ENCODE assay signal across 2 cellular contexts in the genomic region with DNA sequence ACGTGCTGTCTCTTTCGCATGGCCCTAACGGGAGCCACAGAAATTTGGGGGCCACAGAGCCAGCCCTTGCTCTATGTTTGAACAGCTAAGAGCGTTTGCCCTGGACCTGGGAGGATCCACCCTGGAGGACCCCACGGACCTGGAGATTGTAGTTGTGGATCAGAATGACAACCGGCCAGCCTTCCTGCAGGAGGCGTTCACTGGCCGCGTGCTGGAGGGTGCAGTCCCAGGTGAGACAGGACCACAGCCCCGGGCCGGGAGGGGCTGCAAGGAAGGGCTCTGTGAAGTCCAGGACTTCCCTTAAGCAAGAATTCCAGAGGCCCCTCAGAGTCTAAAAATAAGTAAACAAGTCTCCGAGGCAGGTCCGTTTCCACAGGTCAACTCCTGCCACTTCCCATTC.
TF ChIP-seq lines count a peak whose summit lies in the region.

No MANE protein-coding gene starts in this region.

TF ChIP-seq in HepG2, 621 proteins besides CTCF, POLR2A, EP300 and RAD21:
- TF ChIP-seq ZNF703 (CRISPR knock-in tag; IDR thresholded peaks at IDR 0.05; ENCODE audit: borderline replicate concordance) (no peak), SAP130 (CRISPR knock-in tag; IDR thresholded peaks at IDR 0.05; ENCODE audit: low read depth) (0 out of 2 replicates have a peak, but pooled peaks have one; percentile 19), MXI1 (IDR thresholded peaks at IDR 0.05; ENCODE audit: borderline replicate concordance, low read depth, low read length) (0 out of 3 replicates have a peak, but pooled peaks have one; percentile 3), NFIB (CRISPR knock-in tag; IDR thresholded peaks at IDR 0.05; ENCODE audit: borderline replicate concordance) (0 out of 2 replicates have a peak, but pooled peaks have one; percentile 43), NCOA1 (CRISPR knock-in tag; IDR thresholded peaks at IDR 0.05) (0 out of 2 replicates have a peak, but pooled peaks have one; percentile 16), ZNF263 (CRISPR knock-in tag; IDR thresholded peaks at IDR 0.05) (peak; percentile 74), ZNF891 (CRISPR knock-in tag; IDR thresholded peaks at IDR 0.05) (0 out of 2 replicates have a peak, but pooled peaks have one; percentile 21), STAG1 (CRISPR knock-in tag; IDR thresholded peaks at IDR 0.05) (peak; percentile 57), MAFF (IDR thresholded peaks at IDR 0.05; ENCODE audit: low read depth, low read length) (no peak), NRL (CRISPR knock-in tag; IDR thresholded peaks at IDR 0.05; ENCODE audit: borderline replicate concordance) (peak; percentile 44; the same call in 1 of the 2 replicates), ETV5 (CRISPR knock-in tag; IDR thresholded peaks at IDR 0.05; ENCODE audit: borderline replicate concordance) (0 out of 2 replicates have a peak, but pooled peaks have one; percentile 10), ZNF549 (CRISPR knock-in tag; IDR thresholded peaks at IDR 0.05) (no peak), SP1 (IDR thresholded peaks at IDR 0.05) (no peak), SP1 (CRISPR knock-in tag; IDR thresholded peaks at IDR 0.05) (no peak)
- TF ChIP-seq, protein P1, sequence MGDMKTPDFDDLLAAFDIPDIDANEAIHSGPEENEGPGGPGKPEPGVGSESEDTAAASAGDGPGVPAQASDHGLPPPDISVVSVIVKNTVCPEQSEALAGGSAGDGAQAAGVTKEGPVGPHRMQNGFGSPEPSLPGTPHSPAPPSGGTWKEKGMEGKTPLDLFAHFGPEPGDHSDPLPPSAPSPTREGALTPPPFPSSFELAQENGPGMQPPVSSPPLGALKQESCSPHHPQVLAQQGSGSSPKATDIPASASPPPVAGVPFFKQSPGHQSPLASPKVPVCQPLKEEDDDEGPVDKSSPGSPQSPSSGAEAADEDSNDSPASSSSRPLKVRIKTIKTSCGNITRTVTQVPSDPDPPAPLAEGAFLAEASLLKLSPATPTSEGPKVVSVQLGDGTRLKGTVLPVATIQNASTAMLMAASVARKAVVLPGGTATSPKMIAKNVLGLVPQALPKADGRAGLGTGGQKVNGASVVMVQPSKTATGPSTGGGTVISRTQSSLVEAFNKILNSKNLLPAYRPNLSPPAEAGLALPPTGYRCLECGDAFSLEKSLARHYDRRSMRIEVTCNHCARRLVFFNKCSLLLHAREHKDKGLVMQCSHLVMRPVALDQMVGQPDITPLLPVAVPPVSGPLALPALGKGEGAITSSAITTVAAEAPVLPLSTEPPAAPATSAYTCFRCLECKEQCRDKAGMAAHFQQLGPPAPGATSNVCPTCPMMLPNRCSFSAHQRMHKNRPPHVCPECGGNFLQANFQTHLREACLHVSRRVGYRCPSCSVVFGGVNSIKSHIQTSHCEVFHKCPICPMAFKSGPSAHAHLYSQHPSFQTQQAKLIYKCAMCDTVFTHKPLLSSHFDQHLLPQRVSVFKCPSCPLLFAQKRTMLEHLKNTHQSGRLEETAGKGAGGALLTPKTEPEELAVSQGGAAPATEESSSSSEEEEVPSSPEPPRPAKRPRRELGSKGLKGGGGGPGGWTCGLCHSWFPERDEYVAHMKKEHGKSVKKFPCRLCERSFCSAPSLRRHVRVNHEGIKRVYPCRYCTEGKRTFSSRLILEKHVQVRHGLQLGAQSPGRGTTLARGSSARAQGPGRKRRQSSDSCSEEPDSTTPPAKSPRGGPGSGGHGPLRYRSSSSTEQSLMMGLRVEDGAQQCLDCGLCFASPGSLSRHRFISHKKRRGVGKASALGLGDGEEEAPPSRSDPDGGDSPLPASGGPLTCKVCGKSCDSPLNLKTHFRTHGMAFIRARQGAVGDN (CRISPR knock-in tag; IDR thresholded peaks at IDR 0.05), result peak; percentile 44
- TF ChIP-seq, protein P2, sequence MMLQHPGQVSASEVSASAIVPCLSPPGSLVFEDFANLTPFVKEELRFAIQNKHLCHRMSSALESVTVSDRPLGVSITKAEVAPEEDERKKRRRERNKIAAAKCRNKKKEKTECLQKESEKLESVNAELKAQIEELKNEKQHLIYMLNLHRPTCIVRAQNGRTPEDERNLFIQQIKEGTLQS (CRISPR knock-in tag; IDR thresholded peaks at IDR 0.05), result no peak
- TF ChIP-seq, protein P3, sequence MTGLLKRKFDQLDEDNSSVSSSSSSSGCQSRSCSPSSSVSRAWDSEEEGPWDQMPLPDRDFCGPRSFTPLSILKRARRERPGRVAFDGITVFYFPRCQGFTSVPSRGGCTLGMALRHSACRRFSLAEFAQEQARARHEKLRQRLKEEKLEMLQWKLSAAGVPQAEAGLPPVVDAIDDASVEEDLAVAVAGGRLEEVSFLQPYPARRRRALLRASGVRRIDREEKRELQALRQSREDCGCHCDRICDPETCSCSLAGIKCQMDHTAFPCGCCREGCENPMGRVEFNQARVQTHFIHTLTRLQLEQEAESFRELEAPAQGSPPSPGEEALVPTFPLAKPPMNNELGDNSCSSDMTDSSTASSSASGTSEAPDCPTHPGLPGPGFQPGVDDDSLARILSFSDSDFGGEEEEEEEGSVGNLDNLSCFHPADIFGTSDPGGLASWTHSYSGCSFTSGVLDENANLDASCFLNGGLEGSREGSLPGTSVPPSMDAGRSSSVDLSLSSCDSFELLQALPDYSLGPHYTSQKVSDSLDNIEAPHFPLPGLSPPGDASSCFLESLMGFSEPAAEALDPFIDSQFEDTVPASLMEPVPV (CRISPR knock-in tag; IDR thresholded peaks at IDR 0.05), result peak; percentile 63; the same call in 1 of the 2 replicates

TF ChIP-seq in H1, 55 proteins besides CTCF, POLR2A, EP300 and RAD21:
- TF ChIP-seq, protein P4, sequence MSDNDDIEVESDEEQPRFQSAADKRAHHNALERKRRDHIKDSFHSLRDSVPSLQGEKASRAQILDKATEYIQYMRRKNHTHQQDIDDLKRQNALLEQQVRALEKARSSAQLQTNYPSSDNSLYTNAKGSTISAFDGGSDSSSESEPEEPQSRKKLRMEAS (IDR thresholded peaks at IDR 0.05), result peak; percentile 61
- TF ChIP-seq NANOG (IDR thresholded peaks at IDR 0.05; ENCODE audit: insufficient read depth, low read depth, low read length, poor library complexity, severe bottlenecking), result no peak
- TF ChIP-seq CBX8 (IDR thresholded peaks at IDR 0.05; ENCODE audit: borderline replicate concordance, low read depth, low read length), result no peak
- no peak for TF ChIP-seq SP2 (IDR thresholded peaks at IDR 0.05; ENCODE audit: low read length)
- no peak for TF ChIP-seq SP4 (IDR thresholded peaks at IDR 0.05; ENCODE audit: low read length)
- no peak for TF ChIP-seq GTF2F1 (IDR thresholded peaks at IDR 0.05; ENCODE audit: borderline replicate concordance, low read depth, low read length)
- TF ChIP-seq BACH1 (IDR thresholded peaks at IDR 0.05; ENCODE audit: low read length), result no peak
- no peak for TF ChIP-seq SP1 (IDR thresholded peaks at IDR 0.05; ENCODE audit: low read depth, low read length)
TF ChIP-seq in H1: peak in this region for 1.
